ENCODE assay signal across 1 cellular context in genomic region chr16:2513405-2514332, GRCh38.
TF ChIP-seq lines count a peak whose summit lies in the region.

Gene ATP6V0C, plus strand, starts transcription at chr16:2513952. Its CDS starts 152 bp downstream, at chr16:2514104.

TF ChIP-seq in K562, 482 proteins besides CTCF, POLR2A, EP300 and RAD21 (continued from another document and continues in another):
- TF ChIP-seq ATF2 (CRISPR knock-in tag; IDR thresholded peaks at IDR 0.05), result peak; percentile 84; the same call in 1 of the 2 replicates
- no peak for TF ChIP-seq SREBF2 (CRISPR knock-in tag; IDR thresholded peaks at IDR 0.05)
- TF ChIP-seq RBM34 (IDR thresholded peaks at IDR 0.05; ENCODE audit: borderline replicate concordance, insufficient read depth, low read length), result no peak
- no peak for TF ChIP-seq CREB5 (CRISPR knock-in tag; IDR thresholded peaks at IDR 0.05)
- TF ChIP-seq SMAD4 (CRISPR knock-in tag; conservative IDR thresholded peaks at IDR 0.05), result 0 out of 2 replicates have a peak, but pooled peaks have one; percentile 51
- no peak for TF ChIP-seq OTX1 (CRISPR knock-in tag; IDR thresholded peaks at IDR 0.05)
- TF ChIP-seq BRD4 (IDR thresholded peaks at IDR 0.05), result peak; percentile 69; the same call in 1 of the 2 replicates
- TF ChIP-seq MAZ (CRISPR knock-in tag; conservative IDR thresholded peaks at IDR 0.05 in 1 of 2, IDR thresholded peaks at IDR 0.05 in 1 of 2), result peak in 1 of 2 experiments; percentile 91; a peak in 3 of 4 replicates
- peak; percentile 59 for TF ChIP-seq TEAD4 (IDR thresholded peaks at IDR 0.05; ENCODE audit: low read length)
- no peak for TF ChIP-seq TEAD4 (CRISPR knock-in tag; IDR thresholded peaks at IDR 0.05; ENCODE audit: borderline replicate concordance)
- no peak for TF ChIP-seq ARID3B (CRISPR knock-in tag; IDR thresholded peaks at IDR 0.05; ENCODE audit: borderline replicate concordance)
- TF ChIP-seq HNRNPH1 (optimal IDR thresholded peaks at IDR 0.05; ENCODE audit: low read depth, low read length), result no peak
- TF ChIP-seq DNMT1 (IDR thresholded peaks at IDR 0.05), result no peak
- no peak for TF ChIP-seq COPS2 (conservative IDR thresholded peaks at IDR 0.05)
- TF ChIP-seq, protein P1, sequence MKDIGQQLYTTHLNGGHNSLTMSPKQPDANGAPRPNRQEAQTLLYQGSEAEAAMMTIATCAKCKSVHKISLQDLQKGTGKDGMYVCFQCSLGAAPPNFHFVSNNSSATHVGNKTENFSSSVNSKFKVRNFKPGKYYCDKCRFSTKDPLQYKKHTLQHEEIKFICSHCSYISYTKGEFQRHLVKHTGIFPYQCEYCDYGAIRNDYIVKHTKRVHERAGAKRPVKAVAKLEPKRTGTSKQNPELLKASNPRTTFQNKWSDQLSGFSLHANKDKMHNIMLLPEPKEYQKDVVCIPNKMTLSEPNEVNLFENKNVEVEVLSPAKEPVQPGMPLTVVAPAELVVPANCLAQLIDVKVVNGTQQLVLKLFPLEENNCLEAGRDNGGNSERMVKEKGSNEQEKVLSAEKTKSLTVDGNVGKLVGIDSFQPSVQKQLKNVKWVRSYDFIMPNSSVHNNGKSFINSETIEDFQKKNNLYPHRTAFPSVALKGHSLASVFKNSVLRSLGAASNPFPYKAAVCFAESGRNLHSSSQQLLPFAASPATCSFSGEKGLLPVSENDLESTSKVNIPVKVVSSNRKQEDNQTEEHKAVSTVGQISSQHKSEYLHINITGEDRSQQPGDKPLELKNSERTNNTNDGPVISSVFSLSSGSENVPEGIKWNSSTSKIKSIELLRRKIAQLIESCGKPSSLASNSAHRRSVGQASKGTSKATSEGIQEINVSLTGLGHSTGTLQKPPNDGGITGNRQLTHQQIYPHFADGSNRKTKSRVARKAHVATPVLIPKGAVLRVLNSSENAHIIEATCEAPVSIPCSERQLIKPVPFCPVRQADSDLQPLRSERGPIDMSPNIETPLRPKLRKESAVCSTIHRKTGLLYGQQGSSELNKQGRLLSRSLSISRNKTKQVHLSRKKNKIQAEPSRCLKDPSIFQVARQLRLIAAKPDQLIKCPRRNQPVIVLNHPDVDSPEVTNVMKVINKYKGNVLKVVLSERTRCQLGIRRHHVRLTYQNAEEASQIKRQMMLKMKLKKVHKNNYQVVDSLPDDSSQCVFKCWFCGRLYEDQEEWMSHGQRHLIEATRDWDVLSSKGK (CRISPR knock-in tag; IDR thresholded peaks at IDR 0.05), result no peak
- no peak for TF ChIP-seq CAMTA2 (CRISPR knock-in tag; conservative IDR thresholded peaks at IDR 0.05)
- no peak for TF ChIP-seq MEF2A (IDR thresholded peaks at IDR 0.05; ENCODE audit: control insufficient read depth, low read depth, low read length)
- TF ChIP-seq CBX5 (IDR thresholded peaks at IDR 0.05; ENCODE audit: borderline replicate concordance, low read depth), result no peak
- no peak for TF ChIP-seq BRD9 (IDR thresholded peaks at IDR 0.05; ENCODE audit: low read depth, partially characterized antibody)
- no peak for TF ChIP-seq HMG20B (CRISPR knock-in tag; IDR thresholded peaks at IDR 0.05)
- no peak for TF ChIP-seq FUS (optimal IDR thresholded peaks at IDR 0.05; ENCODE audit: low read depth, low read length)
- peak; percentile 94 for TF ChIP-seq SUPT5H (IDR thresholded peaks at IDR 0.05)
- no peak for TF ChIP-seq ZKSCAN1 (IDR thresholded peaks at IDR 0.05; ENCODE audit: low read depth, low read length)
- TF ChIP-seq PCBP1 (IDR thresholded peaks at IDR 0.05; ENCODE audit: low read depth, low read length, poor library complexity, severe bottlenecking), result peak; percentile 80
- TF ChIP-seq NCOA1 (IDR thresholded peaks at IDR 0.05; ENCODE audit: low read depth), result no peak
- no peak for TF ChIP-seq ZNF347 (CRISPR knock-in tag; IDR thresholded peaks at IDR 0.05; ENCODE audit: low read depth)
- TF ChIP-seq CREM (IDR thresholded peaks at IDR 0.05; ENCODE audit: low read depth), result peak; percentile 93
- TF ChIP-seq ZNF551 (CRISPR knock-in tag; IDR thresholded peaks at IDR 0.05), result no peak
- TF ChIP-seq ZFP1 (CRISPR knock-in tag; IDR thresholded peaks at IDR 0.05), result no peak
- TF ChIP-seq NONO (IDR thresholded peaks at IDR 0.05; ENCODE audit: low read depth in 2 of 2, low read length in 1 of 2), result peak; percentile 62 to 99; a peak in 3 of 4 replicates
- TF ChIP-seq NR0B1 (IDR thresholded peaks at IDR 0.05; ENCODE audit: partially characterized antibody), result no peak
- TF ChIP-seq MYC (IDR thresholded peaks at IDR 0.05; ENCODE audit: low read depth, low read length), result peak; percentile 14; the same call in 1 of the 2 replicates
- no peak for TF ChIP-seq MYC (CRISPR knock-in tag; IDR thresholded peaks at IDR 0.05; ENCODE audit: borderline replicate concordance, low read depth)
- TF ChIP-seq BRCA1 (IDR thresholded peaks at IDR 0.05), result no peak
- no peak for TF ChIP-seq BRCA1 (CRISPR knock-in tag; IDR thresholded peaks at IDR 0.05)
- TF ChIP-seq YBX1 (IDR thresholded peaks at IDR 0.05), result no peak
- no peak for TF ChIP-seq NCOA2 (IDR thresholded peaks at IDR 0.05; ENCODE audit: partially characterized antibody in 2 of 2)
- no peak for TF ChIP-seq HNRNPK (IDR thresholded peaks at IDR 0.05; ENCODE audit: low read depth, low read length, poor library complexity, severe bottlenecking)
- TF ChIP-seq, protein P2, sequence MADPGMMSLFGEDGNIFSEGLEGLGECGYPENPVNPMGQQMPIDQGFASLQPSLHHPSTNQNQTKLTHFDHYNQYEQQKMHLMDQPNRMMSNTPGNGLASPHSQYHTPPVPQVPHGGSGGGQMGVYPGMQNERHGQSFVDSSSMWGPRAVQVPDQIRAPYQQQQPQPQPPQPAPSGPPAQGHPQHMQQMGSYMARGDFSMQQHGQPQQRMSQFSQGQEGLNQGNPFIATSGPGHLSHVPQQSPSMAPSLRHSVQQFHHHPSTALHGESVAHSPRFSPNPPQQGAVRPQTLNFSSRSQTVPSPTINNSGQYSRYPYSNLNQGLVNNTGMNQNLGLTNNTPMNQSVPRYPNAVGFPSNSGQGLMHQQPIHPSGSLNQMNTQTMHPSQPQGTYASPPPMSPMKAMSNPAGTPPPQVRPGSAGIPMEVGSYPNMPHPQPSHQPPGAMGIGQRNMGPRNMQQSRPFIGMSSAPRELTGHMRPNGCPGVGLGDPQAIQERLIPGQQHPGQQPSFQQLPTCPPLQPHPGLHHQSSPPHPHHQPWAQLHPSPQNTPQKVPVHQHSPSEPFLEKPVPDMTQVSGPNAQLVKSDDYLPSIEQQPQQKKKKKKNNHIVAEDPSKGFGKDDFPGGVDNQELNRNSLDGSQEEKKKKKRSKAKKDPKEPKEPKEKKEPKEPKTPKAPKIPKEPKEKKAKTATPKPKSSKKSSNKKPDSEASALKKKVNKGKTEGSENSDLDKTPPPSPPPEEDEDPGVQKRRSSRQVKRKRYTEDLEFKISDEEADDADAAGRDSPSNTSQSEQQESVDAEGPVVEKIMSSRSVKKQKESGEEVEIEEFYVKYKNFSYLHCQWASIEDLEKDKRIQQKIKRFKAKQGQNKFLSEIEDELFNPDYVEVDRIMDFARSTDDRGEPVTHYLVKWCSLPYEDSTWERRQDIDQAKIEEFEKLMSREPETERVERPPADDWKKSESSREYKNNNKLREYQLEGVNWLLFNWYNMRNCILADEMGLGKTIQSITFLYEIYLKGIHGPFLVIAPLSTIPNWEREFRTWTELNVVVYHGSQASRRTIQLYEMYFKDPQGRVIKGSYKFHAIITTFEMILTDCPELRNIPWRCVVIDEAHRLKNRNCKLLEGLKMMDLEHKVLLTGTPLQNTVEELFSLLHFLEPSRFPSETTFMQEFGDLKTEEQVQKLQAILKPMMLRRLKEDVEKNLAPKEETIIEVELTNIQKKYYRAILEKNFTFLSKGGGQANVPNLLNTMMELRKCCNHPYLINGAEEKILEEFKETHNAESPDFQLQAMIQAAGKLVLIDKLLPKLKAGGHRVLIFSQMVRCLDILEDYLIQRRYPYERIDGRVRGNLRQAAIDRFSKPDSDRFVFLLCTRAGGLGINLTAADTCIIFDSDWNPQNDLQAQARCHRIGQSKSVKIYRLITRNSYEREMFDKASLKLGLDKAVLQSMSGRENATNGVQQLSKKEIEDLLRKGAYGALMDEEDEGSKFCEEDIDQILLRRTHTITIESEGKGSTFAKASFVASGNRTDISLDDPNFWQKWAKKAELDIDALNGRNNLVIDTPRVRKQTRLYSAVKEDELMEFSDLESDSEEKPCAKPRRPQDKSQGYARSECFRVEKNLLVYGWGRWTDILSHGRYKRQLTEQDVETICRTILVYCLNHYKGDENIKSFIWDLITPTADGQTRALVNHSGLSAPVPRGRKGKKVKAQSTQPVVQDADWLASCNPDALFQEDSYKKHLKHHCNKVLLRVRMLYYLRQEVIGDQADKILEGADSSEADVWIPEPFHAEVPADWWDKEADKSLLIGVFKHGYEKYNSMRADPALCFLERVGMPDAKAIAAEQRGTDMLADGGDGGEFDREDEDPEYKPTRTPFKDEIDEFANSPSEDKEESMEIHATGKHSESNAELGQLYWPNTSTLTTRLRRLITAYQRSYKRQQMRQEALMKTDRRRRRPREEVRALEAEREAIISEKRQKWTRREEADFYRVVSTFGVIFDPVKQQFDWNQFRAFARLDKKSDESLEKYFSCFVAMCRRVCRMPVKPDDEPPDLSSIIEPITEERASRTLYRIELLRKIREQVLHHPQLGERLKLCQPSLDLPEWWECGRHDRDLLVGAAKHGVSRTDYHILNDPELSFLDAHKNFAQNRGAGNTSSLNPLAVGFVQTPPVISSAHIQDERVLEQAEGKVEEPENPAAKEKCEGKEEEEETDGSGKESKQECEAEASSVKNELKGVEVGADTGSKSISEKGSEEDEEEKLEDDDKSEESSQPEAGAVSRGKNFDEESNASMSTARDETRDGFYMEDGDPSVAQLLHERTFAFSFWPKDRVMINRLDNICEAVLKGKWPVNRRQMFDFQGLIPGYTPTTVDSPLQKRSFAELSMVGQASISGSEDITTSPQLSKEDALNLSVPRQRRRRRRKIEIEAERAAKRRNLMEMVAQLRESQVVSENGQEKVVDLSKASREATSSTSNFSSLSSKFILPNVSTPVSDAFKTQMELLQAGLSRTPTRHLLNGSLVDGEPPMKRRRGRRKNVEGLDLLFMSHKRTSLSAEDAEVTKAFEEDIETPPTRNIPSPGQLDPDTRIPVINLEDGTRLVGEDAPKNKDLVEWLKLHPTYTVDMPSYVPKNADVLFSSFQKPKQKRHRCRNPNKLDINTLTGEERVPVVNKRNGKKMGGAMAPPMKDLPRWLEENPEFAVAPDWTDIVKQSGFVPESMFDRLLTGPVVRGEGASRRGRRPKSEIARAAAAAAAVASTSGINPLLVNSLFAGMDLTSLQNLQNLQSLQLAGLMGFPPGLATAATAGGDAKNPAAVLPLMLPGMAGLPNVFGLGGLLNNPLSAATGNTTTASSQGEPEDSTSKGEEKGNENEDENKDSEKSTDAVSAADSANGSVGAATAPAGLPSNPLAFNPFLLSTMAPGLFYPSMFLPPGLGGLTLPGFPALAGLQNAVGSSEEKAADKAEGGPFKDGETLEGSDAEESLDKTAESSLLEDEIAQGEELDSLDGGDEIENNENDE (IDR thresholded peaks at IDR 0.05; ENCODE audit: low read depth, low read length), result no peak
